Comparison of ENCODE assay signal across 23 cellular contexts in the genomic region with DNA sequence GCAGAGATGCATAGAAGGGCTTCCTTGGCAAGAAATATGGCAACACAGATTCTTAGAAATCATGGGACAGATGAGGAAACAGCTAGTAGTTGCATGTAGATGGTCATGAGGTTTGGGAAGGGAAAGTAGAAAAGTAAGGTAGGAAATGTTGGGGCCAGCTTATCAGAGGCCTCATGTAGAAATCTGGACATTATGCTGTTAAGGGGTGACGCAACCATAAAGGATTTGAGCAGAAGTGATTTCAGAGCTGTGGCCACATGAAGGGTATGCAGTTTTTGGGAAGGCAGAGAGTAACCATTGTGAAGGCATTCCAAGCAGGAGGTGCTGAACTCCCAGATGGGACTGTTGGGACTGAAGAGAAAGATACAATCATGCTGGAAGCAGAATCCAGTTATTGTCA.
DNase-seq lines count a peak whose midpoint lies in the region; ATAC-seq, FAIRE-seq and TF ChIP-seq lines count a peak whose summit lies in the region.
"Had no signal": no experiment of that assay in that cellular context is flagged by ENCODE, and none has a peak within 500 bp of the region (broad histone marks: within the 10 kb centered on the region; RNA-seq: fewer than 3 reads in every experiment).

No MANE protein-coding gene starts in this region.

- no peak for TF ChIP-seq CTCF in activated CD8-positive, alpha-beta T cell treated with anti-CD3 and anti-CD28 coated beads for 36 hours (IDR thresholded peaks at IDR 0.05)
- TF ChIP-seq CTCF in tibial artery (IDR thresholded peaks at IDR 0.05) = no peak
- TF ChIP-seq CTCF in vagina (IDR thresholded peaks at IDR 0.05) = no peak

- H3K4me3 ChIP-seq in tibial artery (no peak overlapping the region), vagina (no peak overlapping the region)
- H3K4me3 ChIP-seq: GM23338 had no signal

- POLR2A ChIA-PET in activated CD8-positive, alpha-beta T cell treated with anti-CD3 and anti-CD28 coated beads, Interleukin-2, amount 10 ng/mL, durations not matched to agents 7 days and 5 days (lab: Charles Lee) = interaction anchor here (1.0 kb wide), 1 partner anchor 32 kb away, joined by 3 read pairs; no protein-coding TSS in a partner anchor
- POLR2A ChIA-PET in activated CD8-positive, alpha-beta T cell treated with anti-CD3 and anti-CD28 coated beads for 36 hours (lab: Charles Lee) = interaction anchor here (1.0 kb wide), 1 partner anchor 8 kb away, joined by 4 read pairs; no protein-coding TSS in a partner anchor

- H3K36me3 ChIP-seq in tibial artery = peaks cover 0 to 7% (median 4%) of the 10 kb centered on the region in 3 donors
- no peaks in the 10 kb centered on the region for H3K36me3 ChIP-seq in vagina

- FAIRE-seq in GM12891 (lab: Jason Lieb, UNC) = no peak
- FAIRE-seq: GM12892, GM18507 had no signal

- H3K27ac ChIP-seq in tibial artery (no peak overlapping the region), vagina (no peak overlapping the region)
- H3K27ac ChIP-seq: RWPE1 had no signal

- H3K4me1 Mint-ChIP-seq in activated CD8-positive, alpha-beta T cell treated with anti-CD3 and anti-CD28 coated beads, Interleukin-2, amount 10 ng/mL, durations not matched to agents 7 days and 5 days (ENCODE audit: low read depth) = peaks cover 54% of the 10 kb centered on the region
- peaks cover 39% of the 10 kb centered on the region for H3K4me1 Mint-ChIP-seq in activated CD8-positive, alpha-beta T cell treated with anti-CD3 and anti-CD28 coated beads for 36 hours (ENCODE audit: low read depth)
- peaks cover 88 to 89% of the 10 kb centered on the region in 2 donors for H3K4me1 Mint-ChIP-seq in immature natural killer cell
- H3K4me1 Mint-ChIP-seq: GM23338 had no signal

- H3K27me3 ChIP-seq in tibial artery = no peaks in the 10 kb centered on the region
- no peaks in the 10 kb centered on the region for H3K27me3 ChIP-seq in vagina

- H3K4me3 Mint-ChIP-seq in activated CD8-positive, alpha-beta T cell treated with anti-CD3 and anti-CD28 coated beads, Interleukin-2, amount 10 ng/mL, durations not matched to agents 7 days and 5 days = no peak overlapping the region
- H3K4me3 Mint-ChIP-seq in activated CD8-positive, alpha-beta T cell treated with anti-CD3 and anti-CD28 coated beads for 36 hours = no peak overlapping the region
- peak overlapping the region; percentile 15 to 77 (median 72) for H3K4me3 Mint-ChIP-seq in immature natural killer cell
- H3K4me3 Mint-ChIP-seq: B cell; CD4-positive, alpha-beta T cell; GM23338 had no signal

- H3K9me3 ChIP-seq in tibial artery (no peaks in the 10 kb centered on the region), vagina (no peaks in the 10 kb centered on the region)

- peaks cover 8% of the 10 kb centered on the region for H3K9me3 Mint-ChIP-seq in activated CD8-positive, alpha-beta T cell treated with anti-CD3 and anti-CD28 coated beads, Interleukin-2, amount 10 ng/mL, durations not matched to agents 7 days and 5 days (ENCODE audit: insufficient read depth)
- peaks cover 11% of the 10 kb centered on the region for H3K9me3 Mint-ChIP-seq in activated CD8-positive, alpha-beta T cell treated with anti-CD3 and anti-CD28 coated beads for 36 hours
- peaks cover 10 to 16% (median 13%) of the 10 kb centered on the region in 6 donors for H3K9me3 Mint-ChIP-seq in immature natural killer cell

- TF ChIP-seq POLR2A in GM12891 (IDR thresholded peaks at IDR 0.05; ENCODE audit: low read depth, low read length) = no peak
- no peak for TF ChIP-seq POLR2A in vagina (IDR thresholded peaks at IDR 0.05)

- CTCF ChIA-PET in activated CD8-positive, alpha-beta T cell treated with anti-CD3 and anti-CD28 coated beads, Interleukin-2, amount 10 ng/mL, durations not matched to agents 7 days and 5 days (lab: Charles Lee) = no interaction called here
- CTCF ChIA-PET in activated CD8-positive, alpha-beta T cell treated with anti-CD3 and anti-CD28 coated beads for 36 hours (lab: Charles Lee) = interaction anchor here (1.2 kb wide), 1 partner anchor 8 kb away, joined by 3 read pairs; no protein-coding TSS in a partner anchor

- H3K27me3 Mint-ChIP-seq in activated CD8-positive, alpha-beta T cell treated with anti-CD3 and anti-CD28 coated beads, Interleukin-2, amount 10 ng/mL, durations not matched to agents 7 days and 5 days (ENCODE audit: low read depth) = no peaks in the 10 kb centered on the region
- H3K27me3 Mint-ChIP-seq in activated CD8-positive, alpha-beta T cell treated with anti-CD3 and anti-CD28 coated beads for 36 hours = no peaks in the 10 kb centered on the region
- peaks cover 13 to 36% (median 14%) of the 10 kb centered on the region in 3 donors for H3K27me3 Mint-ChIP-seq in immature natural killer cell (ENCODE audit: low read depth in 3 of 3)
- H3K27me3 Mint-ChIP-seq: B cell; CD4-positive, alpha-beta T cell had no signal

- intact Hi-C loops in activated CD8-positive, alpha-beta T cell treated with anti-CD3 and anti-CD28 coated beads for 36 hours (cut with micrococcal nuclease) = no loop called here
- intact Hi-C loops in tibial artery (cut with DNase I; ENCODE audit: low total_unique reads) (no loop called here), vagina (cut with DNase I) (no loop called here)

- peak overlapping the region; percentile 3 for H3K27ac Mint-ChIP-seq in activated CD8-positive, alpha-beta T cell treated with anti-CD3 and anti-CD28 coated beads, Interleukin-2, amount 10 ng/mL, durations not matched to agents 7 days and 5 days
- H3K27ac Mint-ChIP-seq in activated CD8-positive, alpha-beta T cell treated with anti-CD3 and anti-CD28 coated beads for 36 hours = no peak overlapping the region
- H3K27ac Mint-ChIP-seq in immature natural killer cell = peak overlapping the region; percentile 94 to 100 (median 99)
- H3K27ac Mint-ChIP-seq: B cell; CD4-positive, alpha-beta T cell; GM23338 had no signal

- DNase-seq in activated CD8-positive, alpha-beta T cell treated with anti-CD3 and anti-CD28 coated beads, Interleukin-2, amount 10 ng/mL, durations not matched to agents 7 days and 5 days = no peak
- no peak for DNase-seq in activated CD8-positive, alpha-beta T cell treated with anti-CD3 and anti-CD28 coated beads for 36 hours
- peak; percentile 9 for DNase-seq in OCI-M1 (lab: John Stamatoyannopoulos, UW)
- DNase-seq in immature natural killer cell = no peak
- no peak for DNase-seq in NCI-H1930 (lab: John Stamatoyannopoulos, UW)
- no peak for DNase-seq in tibial artery
- DNase-seq in GM12891 (ENCODE audit: insufficient read length, low spot score) = no peak
- no peak for DNase-seq in vagina (ENCODE audit: extremely low spot score in 2 of 2)
- DNase-seq: 8988T; CD4-positive, alpha-beta T cell; DMS53; EL; HCEC 1CT; KG1; NCI-H187; NCI-H226; NCI-H524; PC-3 had no signal

- H3K4me1 ChIP-seq in tibial artery (no peaks in the 10 kb centered on the region), vagina (no peaks in the 10 kb centered on the region)

- ATAC-seq in activated CD8-positive, alpha-beta T cell treated with anti-CD3 and anti-CD28 coated beads, Interleukin-2, amount 10 ng/mL, durations not matched to agents 7 days and 5 days = no peak
- ATAC-seq in activated CD8-positive, alpha-beta T cell treated with anti-CD3 and anti-CD28 coated beads for 36 hours = no peak
- ATAC-seq: GM23338, PC-3 had no signal

- H3K36me3 Mint-ChIP-seq in activated CD8-positive, alpha-beta T cell treated with anti-CD3 and anti-CD28 coated beads, Interleukin-2, amount 10 ng/mL, durations not matched to agents 7 days and 5 days (ENCODE audit: low read depth) = peaks cover 50% of the 10 kb centered on the region
- H3K36me3 Mint-ChIP-seq in activated CD8-positive, alpha-beta T cell treated with anti-CD3 and anti-CD28 coated beads for 36 hours (ENCODE audit: low read depth) = peaks cover 41% of the 10 kb centered on the region
- peaks cover 11 to 28% (median 24%) of the 10 kb centered on the region in 3 donors for H3K36me3 Mint-ChIP-seq in immature natural killer cell

TF ChIP-seq in GM12891, 5 proteins besides CTCF, POLR2A, EP300 and RAD21:
- TF ChIP-seq POLR2AphosphoS5 (IDR thresholded peaks at IDR 0.05; ENCODE audit: low read depth, low read length) (no peak), SPI1 (IDR thresholded peaks at IDR 0.05; ENCODE audit: low read depth, low read length) (no peak), POU2F2 (IDR thresholded peaks at IDR 0.05; ENCODE audit: low read depth, low read length) (no peak), PAX5 (IDR thresholded peaks at IDR 0.05; ENCODE audit: insufficient read depth, low read length, severe bottlenecking) (no peak), TAF1 (IDR thresholded peaks at IDR 0.05; ENCODE audit: low read depth, low read length) (no peak)

Comparison
In these comparisons a context has a peak if more than half of its experiments do, and no peak if none do; other contexts are left out.
1. H3K4me3 Mint-ChIP-seq: peak in immature natural killer cell (5 of 5); none in activated CD8-positive, alpha-beta T cell treated with anti-CD3 and anti-CD28 coated beads, Interleukin-2, amount 10 ng/mL, durations not matched to agents 7 days and 5 days (single experiment) and activated CD8-positive, alpha-beta T cell treated with anti-CD3 and anti-CD28 coated beads for 36 hours (single experiment).